Comparison of ENCODE assay signal across 18 cellular contexts in the genomic region with DNA sequence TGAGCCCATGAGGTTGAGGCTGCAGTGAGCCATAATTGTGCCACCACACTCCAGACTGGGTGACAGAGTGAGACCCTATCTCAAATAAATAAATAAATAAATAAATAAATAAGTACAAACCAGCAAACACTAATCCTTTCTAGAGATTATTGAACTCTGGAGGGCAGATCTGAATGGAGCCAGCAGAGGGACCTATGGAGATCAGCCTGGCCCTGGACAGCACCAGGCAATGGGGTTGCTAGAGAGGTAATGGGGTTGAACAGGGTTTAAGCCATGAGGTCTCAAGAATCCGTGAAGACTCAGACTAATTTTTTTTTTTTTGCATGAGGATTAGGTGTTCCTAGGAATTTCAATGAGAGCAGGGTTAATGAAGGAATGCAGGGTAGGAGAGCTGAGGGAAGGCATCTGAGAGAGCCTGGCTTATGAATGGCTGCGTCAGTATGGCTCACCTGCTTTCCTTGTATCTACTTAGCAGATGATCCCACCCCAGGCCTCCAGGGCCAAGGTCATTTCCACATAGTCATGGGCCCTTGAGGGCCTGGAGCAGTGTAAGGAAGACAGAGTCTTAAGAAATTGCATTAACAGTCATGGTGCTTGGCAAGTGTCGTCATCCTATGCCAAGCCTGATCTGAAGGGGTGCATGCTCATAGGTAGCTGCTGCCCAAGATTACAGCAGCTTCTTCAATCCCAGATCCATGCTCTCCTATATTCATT. TPM values are rescaled to one million over a fixed set of nuclear protein-coding genes. Genes with fewer than 3 reads are reported as not detected.
DNase-seq lines count a peak whose midpoint lies in the region; ATAC-seq and TF ChIP-seq lines count a peak whose summit lies in the region.
"Had no signal": no experiment of that assay in that cellular context is flagged by ENCODE, and none has a peak within 500 bp of the region (broad histone marks: within the 10 kb centered on the region; RNA-seq: fewer than 3 reads in every experiment).

No MANE protein-coding gene starts in this region.

- H3K79me2 ChIP-seq in Loucy (ENCODE audit: insufficient read depth, low read length) = no peaks in the 10 kb centered on the region

- 41 to 58% methylated on average over 3 of the region's 3 CpGs for WGBS in esophagus squamous epithelium, 2 donors

- ATAC-seq in activated CD8-positive, alpha-beta memory T cell treated with anti-CD3 and anti-CD28 coated beads, Interleukin-2, amount 10 ng/mL, durations not matched to agents 7 days and 5 days = no peak
- ATAC-seq in HG02678 (IDR thresholded peaks at IDR 0.05; ENCODE audit: unreplicated experiment) (no peak), HG02623 (IDR thresholded peaks at IDR 0.05; ENCODE audit: unreplicated experiment) (no peak)

- TF ChIP-seq POLR2A in esophagus squamous epithelium (IDR thresholded peaks at IDR 0.05) = no peak

- peaks cover 5% of the 10 kb centered on the region for H3K9me3 Mint-ChIP-seq in activated CD8-positive, alpha-beta memory T cell treated with anti-CD3 and anti-CD28 coated beads, Interleukin-2, amount 10 ng/mL, durations not matched to agents 7 days and 5 days (ENCODE audit: low read depth)

- TF ChIP-seq CTCF in Loucy (conservative IDR thresholded peaks at IDR 0.05; ENCODE audit: low read length) = 0 out of 2 replicates have a peak, but pooled peaks have one; percentile 20
- TF ChIP-seq CTCF in brain microvascular endothelial cell (IDR thresholded peaks at IDR 0.05; ENCODE audit: low read depth, low read length, missing control alignments) = peak; percentile 18
- TF ChIP-seq CTCF in esophagus squamous epithelium (IDR thresholded peaks at IDR 0.05) = no peak

- H3K4me3 Mint-ChIP-seq in activated CD8-positive, alpha-beta memory T cell treated with anti-CD3 and anti-CD28 coated beads, Interleukin-2, amount 10 ng/mL, durations not matched to agents 7 days and 5 days = no peak overlapping the region

- H3K36me3 ChIP-seq in Loucy (ENCODE audit: insufficient read depth, low read length) (no peaks in the 10 kb centered on the region), brain microvascular endothelial cell (replicated peaks) (no peaks in the 10 kb centered on the region), esophagus squamous epithelium (no peaks in the 10 kb centered on the region)

- H3K9ac ChIP-seq in Loucy (ENCODE audit: low read depth, low read length, poor library complexity, severe bottlenecking) = no peak overlapping the region

- no peak overlapping the region for H2AFZ ChIP-seq in Loucy (ENCODE audit: low read length)

- H3K27me3 Mint-ChIP-seq in activated CD8-positive, alpha-beta memory T cell treated with anti-CD3 and anti-CD28 coated beads, Interleukin-2, amount 10 ng/mL, durations not matched to agents 7 days and 5 days = peaks cover 32% of the 10 kb centered on the region

- H3K4me2 ChIP-seq in Loucy (ENCODE audit: low read depth, low read length, poor library complexity, severe bottlenecking) = no peak overlapping the region

- in situ Hi-C loops in brain microvascular endothelial cell (cut with HindIII; ENCODE audit: low pct_ligation_motif_present, low sequenced_read_pairs) = no loop called here

- H3K4me1 Mint-ChIP-seq in activated CD8-positive, alpha-beta memory T cell treated with anti-CD3 and anti-CD28 coated beads, Interleukin-2, amount 10 ng/mL, durations not matched to agents 7 days and 5 days = peaks cover 25% of the 10 kb centered on the region

- no peaks in the 10 kb centered on the region for H3K36me3 Mint-ChIP-seq in activated CD8-positive, alpha-beta memory T cell treated with anti-CD3 and anti-CD28 coated beads, Interleukin-2, amount 10 ng/mL, durations not matched to agents 7 days and 5 days

- peaks cover 18% of the 10 kb centered on the region for H3K4me1 ChIP-seq in Loucy (ENCODE audit: insufficient read depth, low read length, poor library complexity, severe bottlenecking)
- peaks cover 0 to 36% (median 12%) of the 10 kb centered on the region in 3 donors for H3K4me1 ChIP-seq in esophagus squamous epithelium
- H3K4me1 ChIP-seq: Caco-2 had no signal

- CTCF ChIA-PET in activated CD8-positive, alpha-beta memory T cell treated with anti-CD3 and anti-CD28 coated beads, Interleukin-2, amount 10 ng/mL, durations not matched to agents 7 days and 5 days (lab: Charles Lee) = interaction anchor here (1.2 kb wide), 1 partner anchor 9 kb away, joined by 6 read pairs; no protein-coding TSS in a partner anchor

- H4K20me1 ChIP-seq in Loucy (ENCODE audit: insufficient read depth, low read length, poor library complexity, severe bottlenecking) = no peaks in the 10 kb centered on the region

- H3K9me2 ChIP-seq in Loucy (replicated peaks; ENCODE audit: low read depth, low read length) = no peaks in the 10 kb centered on the region

- intact Hi-C loops in esophagus squamous epithelium (cut with DNase I) = no loop called here

- H3K4me3 ChIP-seq in Loucy (ENCODE audit: low read length, poor library complexity, severe bottlenecking) = no peak overlapping the region
- H3K4me3 ChIP-seq in brain microvascular endothelial cell (ENCODE audit: low read depth, low read length) = no peak overlapping the region
- no peak overlapping the region for H3K4me3 ChIP-seq in esophagus squamous epithelium
- H3K4me3 ChIP-seq: SK-N-MC had no signal

- DNase-seq in ELR (ENCODE audit: low read depth) (peak; percentile 23), brain microvascular endothelial cell (no peak), esophagus squamous epithelium (lab: John Stamatoyannopoulos, UW) (no peak), foreskin melanocyte (no peak)
- DNase-seq in activated CD8-positive, alpha-beta memory T cell treated with anti-CD3 and anti-CD28 coated beads, Interleukin-2, amount 10 ng/mL, durations not matched to agents 7 days and 5 days = no peak
- DNase-seq: ACHN, Caco-2, DMS153, NCI-H1048, NCI-H1436 treated with DMSO at 0.1 percent for 48 hours, NCI-H2081, NCI-H510A treated with DMSO at 0.1 percent for 48 hours, Right ventricle myocardium superior had no signal

- H3K27me3 ChIP-seq in Loucy (ENCODE audit: insufficient read depth, low read length, poor library complexity, severe bottlenecking) (no peaks in the 10 kb centered on the region), brain microvascular endothelial cell (replicated peaks) (no peaks in the 10 kb centered on the region), esophagus squamous epithelium (no peaks in the 10 kb centered on the region)

- H3K9me3 ChIP-seq in Loucy (ENCODE audit: insufficient read depth, low read depth, low read length) (no peaks in the 10 kb centered on the region), esophagus squamous epithelium (no peaks in the 10 kb centered on the region)
- H3K9me3 ChIP-seq: Caco-2 had no signal

- no peak overlapping the region for H3K27ac Mint-ChIP-seq in activated CD8-positive, alpha-beta memory T cell treated with anti-CD3 and anti-CD28 coated beads, Interleukin-2, amount 10 ng/mL, durations not matched to agents 7 days and 5 days

- H3F3A ChIP-seq in Loucy (ENCODE audit: low read depth) = no peaks in the 10 kb centered on the region

- no peak overlapping the region for H3K27ac ChIP-seq in brain microvascular endothelial cell
- peak overlapping the region in 3 of 4 donors; percentile 69 to 73 (median 73) for H3K27ac ChIP-seq in esophagus squamous epithelium
- H3K27ac ChIP-seq: SK-N-MC had no signal

RNA-seq across cellular contexts. Expression of a gene that starts 34.6 kb away (rescaled TPM):
- 1 to 10 TPM in 1 of 4 donors, not detected in 3; 1.3 TPM for total RNA-seq in esophagus squamous epithelium
- total RNA-seq in activated CD8-positive, alpha-beta memory T cell treated with anti-CD3 and anti-CD28 coated beads, Interleukin-2, amount 10 ng/mL, durations not matched to agents 7 days and 5 days = not detected
- total RNA-seq: Caco-2, HT1080, Right ventricle myocardium superior had no signal

RNA-seq across cellular contexts. Expression of a gene that starts 39.8 kb away (rescaled TPM):
- total RNA-seq in esophagus squamous epithelium = 10 to 100 TPM in 1 of 4 donors, 1 to 10 TPM in 3; 1.3 to 16.5 (median 4.4) TPM
- under 1 TPM in 1 of 2 experiments, not detected in 1; 0.14 TPM for total RNA-seq in activated CD8-positive, alpha-beta memory T cell treated with anti-CD3 and anti-CD28 coated beads, Interleukin-2, amount 10 ng/mL, durations not matched to agents 7 days and 5 days

Comparison
In these comparisons a context has a peak if more than half of its experiments do, and no peak if none do; other contexts are left out.
1. CTCF ChIP-seq: peak in Loucy (single experiment) and brain microvascular endothelial cell (single experiment); none in esophagus squamous epithelium (0 of 6).